ENCODE assay signal across 39 cellular contexts in genomic region chr19:9989504-9989903, GRCh38. TPM values are rescaled to one million over a fixed set of nuclear protein-coding genes. Genes with fewer than 3 reads are reported as not detected.
"Had no signal": no experiment of that assay in that cellular context is flagged by ENCODE, and none has a peak within 500 bp of the region (broad histone marks: within the 10 kb centered on the region; RNA-seq: fewer than 3 reads in every experiment).

No MANE protein-coding gene starts in this region.

- DNase-seq: activated B cell treated with CpG ODN at 0.5 μM for 24 hours; activated CD4-positive, alpha-beta memory T cell treated with anti-CD3 and anti-CD28 coated beads for 36 hours; activated CD4-positive, alpha-beta T cell treated with anti-CD3 and anti-CD28 coated beads for 4 hours; activated CD4-positive, alpha-beta T cell treated with anti-CD3 and anti-CD28 coated beads, Interleukin-2, amount 10 ng/mL, durations not matched to agents 24 days and 14 days; activated CD4-positive, alpha-beta T cell treated with anti-CD3 and anti-CD28 coated beads, Interleukin-2, amount 50 U/mL, for 1 hour; activated CD4-positive, alpha-beta T cell treated with anti-CD3 and anti-CD28 coated beads, Interleukin-2, amount 50 U/mL, for 4 hours; activated CD4-positive, CD25-positive, alpha-beta regulatory T cell treated with anti-CD3 and anti-CD28 coated beads, Interleukin-2, amount 50 U/mL, for 72 hours; activated CD8-positive, alpha-beta memory T cell treated with anti-CD3 and anti-CD28 coated beads, Interleukin-2, amount 50 U/mL, for 4 hours; activated CD8-positive, alpha-beta T cell treated with anti-CD3 and anti-CD28 coated beads for 36 hours; activated effector memory CD4-positive, alpha-beta T cell treated with Interleukin-2 at 50 U/mL for 16 hours; activated gamma-delta T cell; activated naive CD4-positive, alpha-beta T cell treated with anti-CD3 and anti-CD28 coated beads, Interleukin-2, amount 10 ng/mL, durations not matched to agents 7 days and 5 days; activated naive CD4-positive, alpha-beta T cell treated with Interleukin-2 at 50 U/mL for 16 hours; activated naive CD8-positive, alpha-beta T cell treated with anti-CD3 and anti-CD28 coated beads, Interleukin-2, amount 10 ng/mL, durations not matched to agents 7 days and 5 days; activated naive CD8-positive, alpha-beta T cell treated with anti-CD3 and anti-CD28 coated beads, Interleukin-2, amount 50 U/mL, for 24 hours; activated T-cell treated with anti-CD3 and anti-CD28 coated beads for 4 hours; activated T-cell treated with anti-CD3 and anti-CD28 coated beads, Interleukin-2, amount 50 U/mL, for 1 hour; activated T-cell treated with anti-CD3 and anti-CD28 coated beads, Interleukin-2, amount 50 U/mL, for 48 hours; amygdala; anterior cingulate cortex; caudate nucleus; cerebellar nuclear complex; T-cell; T-helper 17 cell; T-helper 9 cell had no signal

- H3K4me1 Mint-ChIP-seq: activated CD4-positive, alpha-beta T cell treated with anti-CD3 and anti-CD28 coated beads, Interleukin-2, amount 10 ng/mL, durations not matched to agents 24 days and 14 days; activated naive CD4-positive, alpha-beta T cell treated with anti-CD3 and anti-CD28 coated beads, Interleukin-2, amount 10 ng/mL, durations not matched to agents 7 days and 5 days; activated naive CD4-positive, alpha-beta T cell treated with anti-CD3 and anti-CD28 coated beads, Interleukin-2, amount 50 U/mL, for 24 hours; activated naive CD8-positive, alpha-beta T cell treated with anti-CD3 and anti-CD28 coated beads, Interleukin-2, amount 10 ng/mL, durations not matched to agents 7 days and 5 days; activated naive CD8-positive, alpha-beta T cell treated with anti-CD3 and anti-CD28 coated beads, Interleukin-2, amount 50 U/mL, for 24 hours; central memory CD8-positive, alpha-beta T cell; T-cell had no signal

- H3K36me3 ChIP-seq: ascending aorta, cardiac muscle cell had no signal

- H3K9me3 Mint-ChIP-seq: activated B cell treated with CpG ODN at 0.5 μM for 24 hours; activated CD4-positive, alpha-beta memory T cell treated with anti-CD3 and anti-CD28 coated beads for 36 hours; activated CD4-positive, alpha-beta T cell treated with anti-CD3 and anti-CD28 coated beads, Interleukin-2, amount 10 ng/mL, durations not matched to agents 24 days and 14 days; activated CD8-positive, alpha-beta T cell treated with anti-CD3 and anti-CD28 coated beads for 36 hours; activated naive CD4-positive, alpha-beta T cell treated with anti-CD3 and anti-CD28 coated beads, Interleukin-2, amount 10 ng/mL, durations not matched to agents 7 days and 5 days; activated naive CD4-positive, alpha-beta T cell treated with anti-CD3 and anti-CD28 coated beads, Interleukin-2, amount 50 U/mL, for 24 hours; activated naive CD8-positive, alpha-beta T cell treated with anti-CD3 and anti-CD28 coated beads, Interleukin-2, amount 10 ng/mL, durations not matched to agents 7 days and 5 days; activated naive CD8-positive, alpha-beta T cell treated with anti-CD3 and anti-CD28 coated beads, Interleukin-2, amount 50 U/mL, for 24 hours; activated T-helper 2 cell treated with anti-CD3 and anti-CD28 coated beads, Interferon-gamma antibody, Interleukin-2, Interleukin-4, amounts not matched to agents 10 μg/mL and 5 μg/mL and 100 μg/mL, durations not matched to agents 14 hours and 24 hours and 36 hours; central memory CD8-positive, alpha-beta T cell; T-cell had no signal

- H3K27ac ChIP-seq: ascending aorta, cardiac muscle cell, VCaP had no signal

- ATAC-seq: activated CD8-positive, alpha-beta T cell treated with anti-CD3 and anti-CD28 coated beads for 36 hours; activated naive CD8-positive, alpha-beta T cell treated with anti-CD3 and anti-CD28 coated beads, Interleukin-2, amount 50 U/mL, for 24 hours; T-cell; T-helper 17 cell had no signal

- H3K27me3 Mint-ChIP-seq: activated CD4-positive, alpha-beta T cell treated with anti-CD3 and anti-CD28 coated beads, Interleukin-2, amount 10 ng/mL, durations not matched to agents 24 days and 14 days; activated naive CD8-positive, alpha-beta T cell treated with anti-CD3 and anti-CD28 coated beads, Interleukin-2, amount 10 ng/mL, durations not matched to agents 7 days and 5 days; brain; T-helper 17 cell had no signal

- H3K27me3 ChIP-seq: ascending aorta, cardiac muscle cell had no signal

- H3K4me3 Mint-ChIP-seq: activated B cell treated with CpG ODN at 0.5 μM for 24 hours; activated CD4-positive, alpha-beta memory T cell treated with anti-CD3 and anti-CD28 coated beads for 36 hours; activated CD4-positive, alpha-beta T cell treated with anti-CD3 and anti-CD28 coated beads, Interleukin-2, amount 10 ng/mL, durations not matched to agents 24 days and 14 days; activated CD8-positive, alpha-beta T cell treated with anti-CD3 and anti-CD28 coated beads for 36 hours; activated naive CD4-positive, alpha-beta T cell treated with anti-CD3 and anti-CD28 coated beads, Interleukin-2, amount 10 ng/mL, durations not matched to agents 7 days and 5 days; activated naive CD4-positive, alpha-beta T cell treated with anti-CD3 and anti-CD28 coated beads, Interleukin-2, amount 50 U/mL, for 24 hours; activated naive CD8-positive, alpha-beta T cell; activated naive CD8-positive, alpha-beta T cell treated with anti-CD3 and anti-CD28 coated beads, Interleukin-2, amount 10 ng/mL, durations not matched to agents 7 days and 5 days; activated naive CD8-positive, alpha-beta T cell treated with anti-CD3 and anti-CD28 coated beads, Interleukin-2, amount 50 U/mL, for 24 hours; brain; central memory CD8-positive, alpha-beta T cell; T-cell; T-helper 17 cell had no signal

- H3K27ac Mint-ChIP-seq: activated B cell treated with CpG ODN at 0.5 μM for 24 hours; activated CD4-positive, alpha-beta memory T cell treated with anti-CD3 and anti-CD28 coated beads for 36 hours; activated CD4-positive, alpha-beta T cell treated with anti-CD3 and anti-CD28 coated beads, Interleukin-2, amount 10 ng/mL, durations not matched to agents 24 days and 14 days; activated CD8-positive, alpha-beta T cell treated with anti-CD3 and anti-CD28 coated beads for 36 hours; activated naive CD4-positive, alpha-beta T cell treated with anti-CD3 and anti-CD28 coated beads, Interleukin-2, amount 10 ng/mL, durations not matched to agents 7 days and 5 days; activated naive CD4-positive, alpha-beta T cell treated with anti-CD3 and anti-CD28 coated beads, Interleukin-2, amount 50 U/mL, for 24 hours; activated naive CD8-positive, alpha-beta T cell; activated naive CD8-positive, alpha-beta T cell treated with anti-CD3 and anti-CD28 coated beads, Interleukin-2, amount 10 ng/mL, durations not matched to agents 7 days and 5 days; activated naive CD8-positive, alpha-beta T cell treated with anti-CD3 and anti-CD28 coated beads, Interleukin-2, amount 50 U/mL, for 24 hours; activated T-helper 2 cell treated with anti-CD3 and anti-CD28 coated beads, Interferon-gamma antibody, Interleukin-2, Interleukin-4, amounts not matched to agents 10 μg/mL and 5 μg/mL and 100 μg/mL, durations not matched to agents 14 hours and 24 hours and 36 hours; brain; T-helper 17 cell had no signal

- H3K9me3 ChIP-seq: ascending aorta had no signal

- H3K4me3 ChIP-seq: ascending aorta, cardiac muscle cell had no signal

- FAIRE-seq: bronchial epithelial cell, TTC549 had no signal

- H3K36me3 Mint-ChIP-seq: activated CD4-positive, alpha-beta memory T cell treated with anti-CD3 and anti-CD28 coated beads for 36 hours; activated naive CD4-positive, alpha-beta T cell treated with anti-CD3 and anti-CD28 coated beads, Interleukin-2, amount 10 ng/mL, durations not matched to agents 7 days and 5 days; activated naive CD4-positive, alpha-beta T cell treated with anti-CD3 and anti-CD28 coated beads, Interleukin-2, amount 50 U/mL, for 24 hours; activated naive CD8-positive, alpha-beta T cell; activated naive CD8-positive, alpha-beta T cell treated with anti-CD3 and anti-CD28 coated beads, Interleukin-2, amount 10 ng/mL, durations not matched to agents 7 days and 5 days; brain; T-cell had no signal

RNA-seq across cellular contexts. Expression of gene COL5A3, which starts 20.8 kb away (rescaled TPM):
- total RNA-seq: activated B cell treated with CpG ODN at 0.5 μM for 24 hours; cardiac muscle cell; T-helper 2 cell treated with Interferon-gamma antibody and Interleukin-4, amounts not matched to agents 100 ng/mL and 5 ng/mL, for 36 hours had no signal

RNA-seq across cellular contexts. Expression of gene RDH8, which starts 23.8 kb away (rescaled TPM):
- total RNA-seq: activated B cell treated with CpG ODN at 0.5 μM for 24 hours; activated CD4-positive, alpha-beta memory T cell treated with anti-CD3 and anti-CD28 coated beads for 36 hours; activated CD4-positive, alpha-beta T cell treated with anti-CD3 and anti-CD28 coated beads, Interleukin-2, amount 10 ng/mL, durations not matched to agents 24 days and 14 days; activated CD8-positive, alpha-beta memory T cell treated with anti-CD3 and anti-CD28 coated beads for 36 hours; activated CD8-positive, alpha-beta T cell treated with anti-CD3 and anti-CD28 coated beads for 36 hours; activated naive CD8-positive, alpha-beta T cell treated with anti-CD3 and anti-CD28 coated beads, Interleukin-2, amount 10 ng/mL, durations not matched to agents 7 days and 5 days; activated T-helper 2 cell treated with anti-CD3 and anti-CD28 coated beads, Interferon-gamma antibody, Interleukin-2, Interleukin-4, amounts not matched to agents 10 μg/mL and 5 μg/mL and 100 μg/mL, durations not matched to agents 14 hours and 24 hours and 36 hours; ascending aorta; bronchial epithelial cell; cardiac muscle cell; chondrocyte; T-cell; T-helper 1 cell treated with Interleukin-12 subunit alpha and Interleukin-12 subunit beta and Interleukin-4 antibody, amounts not matched to agents 30 ng/mL and 1 ng/mL, for 36 hours; T-helper 17 cell; T-helper 2 cell treated with Interferon-gamma antibody and Interleukin-4, amounts not matched to agents 100 ng/mL and 5 ng/mL, for 36 hours had no signal
- polyA plus RNA-seq: cardiac muscle cell had no signal

RNA-seq across cellular contexts. Expression of gene OLFM2, which starts 53.2 kb away (rescaled TPM):
- total RNA-seq: activated B cell treated with CpG ODN at 0.5 μM for 24 hours had no signal
